21 cellular contexts compared by ENCODE assay signal in genomic region chr6:25165181-25165580, GRCh38.
DNase-seq lines count a peak whose midpoint lies in the region; ATAC-seq and TF ChIP-seq lines count a peak whose summit lies in the region.
"Had no signal": no experiment of that assay in that cellular context is flagged by ENCODE, and none has a peak within 500 bp of the region (broad histone marks: within the 10 kb centered on the region; RNA-seq: fewer than 3 reads in every experiment).

No MANE protein-coding gene starts in this region.

- peak overlapping the region; percentile 6 for H2AFZ ChIP-seq in osteoblast (ENCODE audit: low read length)

- H3K27me3 Mint-ChIP-seq in activated CD4-positive, alpha-beta T cell treated with anti-CD3 and anti-CD28 coated beads for 36 hours = peaks cover 4% of the 10 kb centered on the region
- H3K27me3 Mint-ChIP-seq: activated B cell treated with CpG ODN at 0.5 μM for 24 hours had no signal

- H3K4me2 ChIP-seq in osteoblast (ENCODE audit: insufficient read depth, low read length) = peak overlapping the region; percentile 15

- peaks cover 38% of the 10 kb centered on the region for H3K4me1 Mint-ChIP-seq in activated CD4-positive, alpha-beta T cell treated with anti-CD3 and anti-CD28 coated beads for 36 hours
- H3K4me1 Mint-ChIP-seq: activated B cell treated with CpG ODN at 0.5 μM for 24 hours had no signal

- H3K4me3 Mint-ChIP-seq in activated CD4-positive, alpha-beta T cell treated with anti-CD3 and anti-CD28 coated beads for 36 hours = peak overlapping the region; percentile 46
- H3K4me3 Mint-ChIP-seq: activated B cell treated with CpG ODN at 0.5 μM for 24 hours; CD4-positive, CD25-positive, alpha-beta regulatory T cell had no signal

- H3K9me3 Mint-ChIP-seq in activated CD4-positive, alpha-beta T cell treated with anti-CD3 and anti-CD28 coated beads for 36 hours (ENCODE audit: low read depth) = peaks cover 8% of the 10 kb centered on the region

- H3K27me3 ChIP-seq in osteoblast (ENCODE audit: insufficient read depth, low read length) = no peaks in the 10 kb centered on the region
- H3K27me3 ChIP-seq: esophagus squamous epithelium, testis had no signal

- H3K9me3 ChIP-seq in KOPT-K1 (ENCODE audit: insufficient read depth, low read length, poor library complexity, severe bottlenecking) = no peaks in the 10 kb centered on the region
- no peaks in the 10 kb centered on the region for H3K9me3 ChIP-seq in osteoblast (ENCODE audit: low read depth, low read length)
- H3K9me3 ChIP-seq: testis had no signal

- H3K36me3 ChIP-seq in KOPT-K1 (ENCODE audit: insufficient read depth, low read length) = no peaks in the 10 kb centered on the region
- no peaks in the 10 kb centered on the region for H3K36me3 ChIP-seq in osteoblast (ENCODE audit: insufficient read depth, low read length)
- H3K36me3 ChIP-seq: esophagus squamous epithelium had no signal

- no peak overlapping the region for H3K4me3 ChIP-seq in osteoblast (ENCODE audit: insufficient read depth, low read length)
- H3K4me3 ChIP-seq: esophagus squamous epithelium, testis had no signal

- H3K79me2 ChIP-seq in osteoblast (ENCODE audit: insufficient read depth, low read length) = no peaks in the 10 kb centered on the region

- no peak for ATAC-seq in activated CD4-positive, alpha-beta T cell treated with anti-CD3 and anti-CD28 coated beads for 36 hours
- no peak for ATAC-seq in esophagus mucosa

- H3K4me1 ChIP-seq in osteoblast (ENCODE audit: insufficient read depth, low read length) = peaks cover 13% of the 10 kb centered on the region
- H3K4me1 ChIP-seq: testis had no signal

- TF ChIP-seq CTCF in VCaP (conservative IDR thresholded peaks at IDR 0.05) (no peak), osteoblast (IDR thresholded peaks at IDR 0.05; ENCODE audit: extremely low read depth, low read depth, low read length) (no peak)

- H3K27ac ChIP-seq in KOPT-K1 (ENCODE audit: low read depth, low read length, poor library complexity, severe bottlenecking) (peak overlapping the region; percentile 93), VCaP (peak overlapping the region; percentile 71), osteoblast (ENCODE audit: low read depth, low read length) (no peak overlapping the region), substantia nigra (ENCODE audit: low read depth, low read length, poor library complexity, severe bottlenecking) (no peak overlapping the region)
- H3K27ac ChIP-seq: esophagus squamous epithelium, testis had no signal

- H3K27ac Mint-ChIP-seq in activated CD4-positive, alpha-beta T cell treated with anti-CD3 and anti-CD28 coated beads for 36 hours = no peak overlapping the region
- H3K27ac Mint-ChIP-seq: activated B cell treated with CpG ODN at 0.5 μM for 24 hours; activated naive CD4-positive, alpha-beta T cell treated with anti-CD3 and anti-CD28 coated beads, Interleukin-2, amount 10 ng/mL, durations not matched to agents 7 days and 5 days had no signal

- CTCF ChIA-PET in activated CD4-positive, alpha-beta T cell treated with anti-CD3 and anti-CD28 coated beads for 36 hours (lab: Charles Lee) = interaction anchor here (0.6 to 1.4 kb wide), 4 partner anchors 27 to 86 kb away, joined by 3 to 5 read pairs (median 3); no protein-coding TSS in a partner anchor

- POLR2A ChIA-PET in activated CD4-positive, alpha-beta T cell treated with anti-CD3 and anti-CD28 coated beads for 36 hours (lab: Charles Lee) = no interaction called here

- intact Hi-C loops in activated CD4-positive, alpha-beta T cell treated with anti-CD3 and anti-CD28 coated beads for 36 hours (cut with DNase I, micrococcal nuclease) = no loop called here

- no peak for DNase-seq in activated CD4-positive, alpha-beta T cell treated with anti-CD3 and anti-CD28 coated beads for 36 hours
- no peak for DNase-seq in activated CD4-positive, alpha-beta T cell treated with anti-CD3 and anti-CD28 coated beads, Interleukin-2, amount 50 U/mL, for 4 hours
- DNase-seq in osteoblast (ENCODE audit: insufficient read length, low spot score, missing footprints) = no peak
- DNase-seq in substantia nigra (lab: John Stamatoyannopoulos, UW) = no peak
- DNase-seq in NCI-H1048 (lab: John Stamatoyannopoulos, UW) = no peak
- DNase-seq: activated B cell treated with CpG ODN at 0.5 μM for 24 hours; activated naive CD4-positive, alpha-beta T cell treated with anti-CD3 and anti-CD28 coated beads, Interleukin-2, amount 10 ng/mL, durations not matched to agents 7 days and 5 days; aorta; CD4-positive, CD25-positive, alpha-beta regulatory T cell; cerebellar nuclear complex; effector memory CD4-positive, alpha-beta T cell; esophagus squamous epithelium; glutamatergic neuron; HCEC 1CT; NCI-H1694 treated with DMSO at 0.1 percent for 48 hours; NCI-H524; right cardiac atrium; testis had no signal

- H3K36me3 Mint-ChIP-seq in activated CD4-positive, alpha-beta T cell treated with anti-CD3 and anti-CD28 coated beads for 36 hours (ENCODE audit: low read depth) = peaks cover 7% of the 10 kb centered on the region
- H3K36me3 Mint-ChIP-seq: CD4-positive, CD25-positive, alpha-beta regulatory T cell had no signal

- no peaks in the 10 kb centered on the region for H4K20me1 ChIP-seq in osteoblast (ENCODE audit: insufficient read depth, low read length)

Comparison
In these comparisons a context has a peak if more than half of its experiments do, and no peak if none do; other contexts are left out.
1. H3K27ac ChIP-seq: peak in KOPT-K1 (single experiment) and VCaP (single experiment); none in osteoblast (single experiment) and substantia nigra (single experiment).